In genomic region chr3:133595341-133595740, GRCh38 we compare ENCODE assay signal across 13 cellular contexts. TPM values are rescaled to one million over a fixed set of nuclear protein-coding genes. Genes with fewer than 3 reads are reported as not detected.
DNase-seq lines count a peak whose midpoint lies in the region; TF ChIP-seq lines count a peak whose summit lies in the region.
"Had no signal": no experiment of that assay in that cellular context is flagged by ENCODE, and none has a peak within 500 bp of the region (broad histone marks: within the 10 kb centered on the region; RNA-seq: fewer than 3 reads in every experiment).

No MANE protein-coding gene starts in this region.

- intact Hi-C loops in mammary epithelial cell (cut with micrococcal nuclease), result no loop called here
- intact Hi-C loops in OCI-LY7 (cut with micrococcal nuclease; ENCODE audit: unreplicated experiment), result no loop called here
- intact Hi-C loops in CD4-positive, alpha-beta memory T cell (cut with micrococcal nuclease), result no loop called here

- no peaks in the 10 kb centered on the region for H3K36me3 ChIP-seq in mammary epithelial cell (ENCODE audit: insufficient read depth, low read length)
- H3K36me3 ChIP-seq in OCI-LY7 (ENCODE audit: insufficient read depth, low read length), result peaks cover 30% of the 10 kb centered on the region
- no peaks in the 10 kb centered on the region for H3K36me3 ChIP-seq in CD4-positive, alpha-beta memory T cell (ENCODE audit: insufficient read depth, low read length)
- H3K36me3 ChIP-seq: ovary had no signal

- CTCF ChIA-PET in activated naive CD4-positive, alpha-beta T cell treated with anti-CD3 and anti-CD28 coated beads, Interleukin-2, amount 10 ng/mL, durations not matched to agents 7 days and 5 days (lab: Charles Lee), result interaction anchor here (0.6 to 1.0 kb wide), 3 partner anchors 11 to 136 kb away, joined by 3 read pairs; no protein-coding TSS in a partner anchor
- CTCF ChIA-PET in mammary epithelial cell (lab: Charles Lee; ENCODE audit: low non-redundant PET) (interaction anchor here (0.6 kb wide), 1 partner anchor 107 kb away, joined by 3 read pairs; no protein-coding TSS in a partner anchor), OCI-LY7 (lab: Charles Lee; ENCODE audit: unreplicated experiment) (no interaction called here)
- CTCF ChIA-PET in CD4-positive, alpha-beta memory T cell (lab: Charles Lee; ENCODE audit: partially characterized antibody), result interaction anchor here (1.3 kb wide), 1 partner anchor 8 kb away, joined by 3 read pairs; no protein-coding TSS in a partner anchor

- H3K4me2 ChIP-seq in mammary epithelial cell (ENCODE audit: insufficient read depth, low read depth, low read length), result peak overlapping the region; percentile 58
- no peak overlapping the region for H3K4me2 ChIP-seq in OCI-LY7 (ENCODE audit: low read length)

- 0% methylated on average over 1 of the region's 1 CpG for WGBS in mammary epithelial cell (ENCODE audit: low coverage, missing lambda C conversion rate)

- TF ChIP-seq CTCF in mammary epithelial cell (conservative IDR thresholded peaks at IDR 0.05 in 1 of 2, IDR thresholded peaks at IDR 0.05 in 1 of 2; ENCODE audit: extremely low read depth in 1 of 2, insufficient read depth in 1 of 2, low read depth in 1 of 2, low read length in 2 of 2) (no peak), OCI-LY7 (conservative IDR thresholded peaks at IDR 0.05; ENCODE audit: low read length) (no peak)

- H3K9ac ChIP-seq in mammary epithelial cell (ENCODE audit: insufficient read depth, low read length), result no peak overlapping the region

- no peaks in the 10 kb centered on the region for H3K9me3 Mint-ChIP-seq in activated naive CD4-positive, alpha-beta T cell treated with anti-CD3 and anti-CD28 coated beads, Interleukin-2, amount 10 ng/mL, durations not matched to agents 7 days and 5 days
- H3K9me3 Mint-ChIP-seq in CD4-positive, alpha-beta memory T cell, result no peaks in the 10 kb centered on the region

- no peaks in the 10 kb centered on the region for H3K79me2 ChIP-seq in mammary epithelial cell (ENCODE audit: insufficient read depth, low read length)
- H3K79me2 ChIP-seq in OCI-LY7 (ENCODE audit: insufficient read depth, low read depth, low read length), result no peaks in the 10 kb centered on the region

- H3K9me3 ChIP-seq in mammary epithelial cell (replicated peaks; ENCODE audit: insufficient read depth, low read length), result no peaks in the 10 kb centered on the region
- no peaks in the 10 kb centered on the region for H3K9me3 ChIP-seq in OCI-LY7 (ENCODE audit: low read length)
- H3K9me3 ChIP-seq in CD4-positive, alpha-beta memory T cell (ENCODE audit: control insufficient read depth in 1 of 2, low read length in 2 of 2), result no peaks in the 10 kb centered on the region
- H3K9me3 ChIP-seq: ovary, tibial nerve had no signal

- H3K27ac ChIP-seq in mammary epithelial cell (ENCODE audit: insufficient read depth, low read depth, low read length), result no peak overlapping the region
- no peak overlapping the region for H3K27ac ChIP-seq in OCI-LY7 (ENCODE audit: low read depth, low read length, poor library complexity, severe bottlenecking)
- H3K27ac ChIP-seq in CD4-positive, alpha-beta memory T cell (ENCODE audit: low read depth, low read length), result no peak overlapping the region
- H3K27ac ChIP-seq: ovary, tibial nerve had no signal

- no peak overlapping the region for H3K4me3 ChIP-seq in mammary epithelial cell (replicated peaks in 1 of 3; ENCODE audit: insufficient read depth in 1 of 3, low read depth in 2 of 3, low read length in 3 of 3)
- no peak overlapping the region for H3K4me3 ChIP-seq in OCI-LY7 (ENCODE audit: low read depth, low read length, poor library complexity, severe bottlenecking)
- H3K4me3 ChIP-seq in CD4-positive, alpha-beta memory T cell (ENCODE audit: low read length in 2 of 2), result no peak overlapping the region
- H3K4me3 ChIP-seq: ovary, tibial nerve had no signal

- in situ Hi-C loops in mammary epithelial cell (cut with MboI; ENCODE audit: low sequenced_read_pairs in 2 of 2), result loop anchor here in 1 of 2 donors (25.0 kb wide), 1 partner anchor 883 kb away; the partner anchor contains the start of gene NPHP3

- H3K27ac Mint-ChIP-seq in activated naive CD4-positive, alpha-beta T cell treated with anti-CD3 and anti-CD28 coated beads, Interleukin-2, amount 10 ng/mL, durations not matched to agents 7 days and 5 days, result no peak overlapping the region
- peak overlapping the region in 3 of 7 donors; percentile 0 to 57 (median 52) for H3K27ac Mint-ChIP-seq in CD4-positive, alpha-beta memory T cell
- H3K27ac Mint-ChIP-seq: B cell had no signal

- H2AFZ ChIP-seq in mammary epithelial cell (ENCODE audit: low read depth, low read length) (no peak overlapping the region), OCI-LY7 (ENCODE audit: low read length) (no peak overlapping the region)

- POLR2A ChIA-PET in OCI-LY7 (lab: Charles Lee), result interaction anchor here (0.6 to 1.7 kb wide), 4 partner anchors 9 to 900 kb away, joined by 3 to 5 read pairs (median 4); no protein-coding TSS in a partner anchor
- POLR2A ChIA-PET in CD4-positive, alpha-beta memory T cell (lab: Charles Lee; ENCODE audit: partially characterized antibody), result interaction anchor here (0.9 kb wide), 1 partner anchor 13 kb away, joined by 3 read pairs; no protein-coding TSS in a partner anchor

- no peaks in the 10 kb centered on the region for H3K27me3 Mint-ChIP-seq in activated naive CD4-positive, alpha-beta T cell treated with anti-CD3 and anti-CD28 coated beads, Interleukin-2, amount 10 ng/mL, durations not matched to agents 7 days and 5 days
- no peaks in the 10 kb centered on the region for H3K27me3 Mint-ChIP-seq in CD4-positive, alpha-beta memory T cell
- H3K27me3 Mint-ChIP-seq: B cell had no signal

- no peak overlapping the region for H3K4me3 Mint-ChIP-seq in activated naive CD4-positive, alpha-beta T cell treated with anti-CD3 and anti-CD28 coated beads, Interleukin-2, amount 10 ng/mL, durations not matched to agents 7 days and 5 days
- no peak overlapping the region for H3K4me3 Mint-ChIP-seq in CD4-positive, alpha-beta memory T cell
- H3K4me3 Mint-ChIP-seq: B cell had no signal

- BruUV-seq in mammary epithelial cell (replicated peaks; lab: Mats Ljungman, UMichigan), result no TSS peak
- BruUV-seq in OCI-LY7 (replicated peaks; lab: Mats Ljungman, UMichigan), result no TSS peak

- DNase-seq in activated naive CD4-positive, alpha-beta T cell treated with Interleukin-2 at 50 U/mL for 16 hours, result peak; percentile 35
- DNase-seq in activated naive CD4-positive, alpha-beta T cell treated with anti-CD3 and anti-CD28 coated beads, Interleukin-2, amount 10 ng/mL, durations not matched to agents 7 days and 5 days, result no peak
- DNase-seq in RKO (ENCODE audit: low spot score) (peak; percentile 56), mammary epithelial cell (peak; percentile 80), inferior parietal cortex (ENCODE audit: extremely low spot score) (no peak), OCI-LY7 (ENCODE audit: low spot score) (no peak)
- DNase-seq in stimulated activated CD8-positive, alpha-beta memory T cell treated with anti-CD3 and anti-CD28 coated beads, Interleukin-4, amount 100 ng/mL, for 48 hours, result peak; percentile 44
- no peak for DNase-seq in CD4-positive, alpha-beta memory T cell
- DNase-seq: glutamatergic neuron, OCI-M1, ovary had no signal

- no peaks in the 10 kb centered on the region for H4K20me1 ChIP-seq in mammary epithelial cell (ENCODE audit: insufficient read depth, low read length)
- no peaks in the 10 kb centered on the region for H4K20me1 ChIP-seq in OCI-LY7 (ENCODE audit: insufficient read depth, low read length)

- no peaks in the 10 kb centered on the region for H3K4me1 Mint-ChIP-seq in activated naive CD4-positive, alpha-beta T cell treated with anti-CD3 and anti-CD28 coated beads, Interleukin-2, amount 10 ng/mL, durations not matched to agents 7 days and 5 days
- H3K4me1 Mint-ChIP-seq in CD4-positive, alpha-beta memory T cell, result peaks cover 0 to 6% (median 5%) of the 10 kb centered on the region in 4 donors

- peaks cover 9% of the 10 kb centered on the region for H3K36me3 Mint-ChIP-seq in activated naive CD4-positive, alpha-beta T cell treated with anti-CD3 and anti-CD28 coated beads, Interleukin-2, amount 10 ng/mL, durations not matched to agents 7 days and 5 days
- H3K36me3 Mint-ChIP-seq in CD4-positive, alpha-beta memory T cell, result peaks cover 0 to 8% of the 10 kb centered on the region in 2 donors

- H3K27me3 ChIP-seq in mammary epithelial cell (ENCODE audit: insufficient read depth, low read length), result no peaks in the 10 kb centered on the region
- H3K27me3 ChIP-seq in CD4-positive, alpha-beta memory T cell (ENCODE audit: insufficient read depth, low read length), result no peaks in the 10 kb centered on the region
- H3K27me3 ChIP-seq: ovary, tibial nerve had no signal

- peaks cover 37% of the 10 kb centered on the region for H3K4me1 ChIP-seq in mammary epithelial cell (ENCODE audit: insufficient read depth, low read length)
- no peaks in the 10 kb centered on the region for H3K4me1 ChIP-seq in OCI-LY7 (ENCODE audit: insufficient read depth, low read length, poor library complexity, severe bottlenecking)
- no peaks in the 10 kb centered on the region for H3K4me1 ChIP-seq in CD4-positive, alpha-beta memory T cell (ENCODE audit: insufficient read depth, low read length)
- H3K4me1 ChIP-seq: tibial nerve had no signal

- H3K9me2 ChIP-seq in OCI-LY7 (ENCODE audit: insufficient read depth, low read length), result no peaks in the 10 kb centered on the region

- dilution Hi-C loops in mammary epithelial cell (cut with HindIII; ENCODE audit: low sequenced_read_pairs), result no loop called here

RNA-seq across cellular contexts. Expression of gene CDV3, which starts 21.9 kb away (rescaled TPM):
- total RNA-seq in mammary epithelial cell, result 100 to 1,000 TPM; 121 to 199 TPM
- polyA plus RNA-seq in mammary epithelial cell, result 61.0 TPM
- 80.9 TPM for polyA minus RNA-seq in mammary epithelial cell
- 171 and 210 TPM in 2 replicates for total RNA-seq in OCI-LY7 (2014; rRNA removed; shearing (Covaris generic))
- total RNA-seq in OCI-LY7 (2022), result 268 and 296 TPM in 2 replicates
- 100 to 1,000 TPM; 208 to 212 TPM for total RNA-seq in CD4-positive, alpha-beta memory T cell
- polyA plus RNA-seq in CD4-positive, alpha-beta memory T cell, result 10 to 100 TPM; 33.5 to 80.5 TPM

Comparison
In these comparisons a context has a peak if more than half of its experiments do, and no peak if none do; other contexts are left out.
1. DNase-seq: peak in activated naive CD4-positive, alpha-beta T cell treated with Interleukin-2 at 50 U/mL for 16 hours (single experiment), RKO (single experiment), mammary epithelial cell (single experiment) and stimulated activated CD8-positive, alpha-beta memory T cell treated with anti-CD3 and anti-CD28 coated beads, Interleukin-4, amount 100 ng/mL, for 48 hours (single experiment); none in activated naive CD4-positive, alpha-beta T cell treated with anti-CD3 and anti-CD28 coated beads, Interleukin-2, amount 10 ng/mL, durations not matched to agents 7 days and 5 days (single experiment), inferior parietal cortex (single experiment), OCI-LY7 (single experiment) and CD4-positive, alpha-beta memory T cell (0 of 5).